8 cellular contexts compared by ENCODE assay signal in genomic region chr19:13033819-13034611, GRCh38. TPM values are rescaled to one million over a fixed set of nuclear protein-coding genes. Genes with fewer than 3 reads are reported as not detected.
DNase-seq lines count a peak whose midpoint lies in the region; ATAC-seq, FAIRE-seq and TF ChIP-seq lines count a peak whose summit lies in the region.

No MANE protein-coding gene starts in this region.

- peaks cover 12% of the 10 kb centered on the region for H3K4me1 ChIP-seq in KMS-11 (ENCODE audit: low read depth, poor library complexity, severe bottlenecking)

- TF ChIP-seq CTCF in KMS-11 (conservative IDR thresholded peaks at IDR 0.05; ENCODE audit: low read depth, low read length) (peak; percentile 77), bronchial epithelial cell (IDR thresholded peaks at IDR 0.05; ENCODE audit: insufficient read depth, low read length, severe bottlenecking) (peak; percentile 90)

- no peak overlapping the region for H3K4me2 ChIP-seq in KMS-11

- peak; percentile 94 for DNase-seq in DMS79 treated with DMSO at 0.1 percent for 48 hours (lab: John Stamatoyannopoulos, UW)
- peak; percentile 70 for DNase-seq in bronchial epithelial cell (ENCODE audit: low read depth)
- peak; percentile 42 to 48 for DNase-seq in stimulated activated CD8-positive, alpha-beta memory T cell treated with anti-CD3 and anti-CD28 coated beads, Interleukin-2, amount 100 ng/mL, for 48 hours (ENCODE audit: low read depth in 2 of 2)

- FAIRE-seq in bronchial epithelial cell (lab: Jason Lieb, UNC): no peak

- H3K4me3 ChIP-seq in KMS-11 (IDR thresholded peaks at IDR 0.05; ENCODE audit: insufficient read depth, low read depth, low read length): no peak overlapping the region
- no peak overlapping the region for H3K4me3 ChIP-seq in bronchial epithelial cell (ENCODE audit: low read depth, low read length)

- H3K79me2 ChIP-seq in KMS-11 (ENCODE audit: insufficient read depth, low read depth): no peaks in the 10 kb centered on the region

- H3K36me3 ChIP-seq in KMS-11 (ENCODE audit: insufficient read depth) (no peaks in the 10 kb centered on the region), bronchial epithelial cell (ENCODE audit: control insufficient read depth, insufficient read depth, low read length) (no peaks in the 10 kb centered on the region)

- peaks cover 46% of the 10 kb centered on the region for H3K27me3 ChIP-seq in KMS-11 (ENCODE audit: insufficient read depth, low read depth)
- no peaks in the 10 kb centered on the region for H3K27me3 ChIP-seq in bronchial epithelial cell (ENCODE audit: control insufficient read depth, insufficient read depth, low read length)
- H3K27me3 ChIP-seq in layer of hippocampus (ENCODE audit: control insufficient read depth, insufficient read depth, low read length): no peaks in the 10 kb centered on the region

- ATAC-seq in SK-N-SH treated with all-trans-retinoic acid at 6 μM for 48 hours (peak; percentile 83), GM21619 (IDR thresholded peaks at IDR 0.05; ENCODE audit: unreplicated experiment) (no peak), GM19452 (IDR thresholded peaks at IDR 0.05; ENCODE audit: unreplicated experiment) (no peak)

- H3K27ac ChIP-seq in KMS-11 (no peak overlapping the region), layer of hippocampus (ENCODE audit: low read depth, low read length) (peak overlapping the region; percentile 100)

- H4K20me1 ChIP-seq in KMS-11 (ENCODE audit: insufficient read depth): no peaks in the 10 kb centered on the region

- H2AFZ ChIP-seq in KMS-11 (ENCODE audit: low read depth): no peak overlapping the region

- H3K9ac ChIP-seq in KMS-11: no peak overlapping the region

TF ChIP-seq in SK-N-SH treated with all-trans-retinoic acid at 6 μM for 48 hours, 23 proteins besides CTCF, POLR2A, EP300 and RAD21:
- TF ChIP-seq ZNF70 (CRISPR knock-in tag; IDR thresholded peaks at IDR 0.05) (no peak), PATZ1 (CRISPR knock-in tag; IDR thresholded peaks at IDR 0.05; ENCODE audit: borderline replicate concordance) (no peak), ZNF8 (CRISPR knock-in tag; IDR thresholded peaks at IDR 0.05) (no peak), ZFP30 (CRISPR knock-in tag; IDR thresholded peaks at IDR 0.05) (no peak), SNAI2 (CRISPR knock-in tag; IDR thresholded peaks at IDR 0.05) (no peak), RARB (CRISPR knock-in tag; IDR thresholded peaks at IDR 0.05) (no peak), TCF4 (CRISPR knock-in tag; IDR thresholded peaks at IDR 0.05; ENCODE audit: borderline replicate concordance) (no peak), TOX (CRISPR knock-in tag; IDR thresholded peaks at IDR 0.05; ENCODE audit: borderline replicate concordance) (no peak), ZNF565 (CRISPR knock-in tag; conservative IDR thresholded peaks at IDR 0.05; ENCODE audit: low read depth) (no peak), BACH2 (CRISPR knock-in tag; IDR thresholded peaks at IDR 0.05; ENCODE audit: borderline replicate concordance) (no peak), OSR1 (CRISPR knock-in tag; IDR thresholded peaks at IDR 0.05) (no peak), ZC3H10 (CRISPR knock-in tag; IDR thresholded peaks at IDR 0.05) (no peak), CSDC2 (CRISPR knock-in tag; IDR thresholded peaks at IDR 0.05) (no peak)

RNA-seq across cellular contexts. Expression of gene NFIX, which starts 38.7 kb away (rescaled TPM):
- 5.4 and 5.8 TPM in 2 replicates for total RNA-seq in bronchial epithelial cell
